12 cellular contexts compared by ENCODE assay signal in genomic region chr15:76988874-76989780, GRCh38. TPM values are rescaled to one million over a fixed set of nuclear protein-coding genes. Genes with fewer than 3 reads are reported as not detected.
A peak's percentile ranks its signal among the peaks of the same experiment; 100 is the strongest.
DNase-seq lines count a peak whose midpoint lies in the region; ATAC-seq and TF ChIP-seq lines count a peak whose summit lies in the region.
"Had no signal": no experiment of that assay in that cellular context is flagged by ENCODE, and none has a peak within 500 bp of the region (broad histone marks: within the 10 kb centered on the region; RNA-seq: fewer than 3 reads in every experiment).

No MANE protein-coding gene starts in this region.

- 73 to 82% (median 80%) methylated on average over 12 of the region's 12 CpGs for WGBS in psoas muscle, 3 donors

- H3K27me3 Mint-ChIP-seq in central memory CD8-positive, alpha-beta T cell = no peaks in the 10 kb centered on the region

- no peaks in the 10 kb centered on the region for H3K27me3 ChIP-seq in psoas muscle (ENCODE audit: insufficient read depth in 3 of 3, low read length in 2 of 3)

- intact Hi-C loops in psoas muscle (cut with DNase I) = no loop called here

- H3K27ac ChIP-seq in psoas muscle = no peak overlapping the region
- H3K27ac ChIP-seq: epithelial cell of prostate had no signal

- H3K4me1 ChIP-seq in psoas muscle = no peaks in the 10 kb centered on the region

- H3K4me3 ChIP-seq in psoas muscle = no peak overlapping the region

- ATAC-seq in GM18868 (IDR thresholded peaks at IDR 0.05; ENCODE audit: unreplicated experiment) (peak; percentile 7), HG03135 (IDR thresholded peaks at IDR 0.05; ENCODE audit: unreplicated experiment) (peak; percentile 19), psoas muscle (peak in 3 of 4 donors; percentile 10 to 15 (median 13)), HG02970 (IDR thresholded peaks at IDR 0.05; ENCODE audit: low FRiP score, unreplicated experiment) (no peak), GM18873 (IDR thresholded peaks at IDR 0.05; ENCODE audit: low FRiP score, unreplicated experiment) (no peak), GM19023 (IDR thresholded peaks at IDR 0.05; ENCODE audit: unreplicated experiment) (no peak)
- ATAC-seq in central memory CD8-positive, alpha-beta T cell (replicated peaks; ENCODE audit: extremely low read depth, poor library complexity, severe bottlenecking) = no peak

- H3K9me3 Mint-ChIP-seq in central memory CD8-positive, alpha-beta T cell = no peaks in the 10 kb centered on the region

- no peak for DNase-seq in central memory CD8-positive, alpha-beta T cell (ENCODE audit: low spot score in 2 of 2)
- no peak for DNase-seq in psoas muscle
- no peak for DNase-seq in NCI-H187 treated with DMSO at 0.1 percent for 48 hours (lab: John Stamatoyannopoulos, UW)
- DNase-seq: activated effector memory CD4-positive, alpha-beta T cell treated with Interleukin-2 at 50 U/mL for 16 hours; mammary epithelial cell; SHP77 treated with DMSO at 0.1 percent for 48 hours had no signal

- peak overlapping the region; percentile 40 for H3K4me3 Mint-ChIP-seq in central memory CD8-positive, alpha-beta T cell

- peaks cover 49% of the 10 kb centered on the region for H3K4me1 Mint-ChIP-seq in central memory CD8-positive, alpha-beta T cell

- TF ChIP-seq CTCF in psoas muscle (IDR thresholded peaks at IDR 0.05) = no peak

- H3K9me3 ChIP-seq in psoas muscle = no peaks in the 10 kb centered on the region

- H3K36me3 ChIP-seq in psoas muscle (ENCODE audit: insufficient read depth in 1 of 2, low read depth in 1 of 2) = no peaks in the 10 kb centered on the region

- peaks cover 3% of the 10 kb centered on the region for H3K36me3 Mint-ChIP-seq in central memory CD8-positive, alpha-beta T cell (ENCODE audit: insufficient read depth)

- H3K27ac Mint-ChIP-seq in central memory CD8-positive, alpha-beta T cell (ENCODE audit: low read depth) = peak overlapping the region; percentile 75

RNA-seq across cellular contexts. Expression of gene PSTPIP1, which starts 5.8 kb away (rescaled TPM):
- total RNA-seq in psoas muscle = 1 to 10 TPM in 3 of 4 donors, under 1 TPM in 1; 0.97 to 2.2 (median 2.0) TPM
- 1 to 10 TPM; 1.0 to 1.3 (median 1.2) TPM for polyA plus RNA-seq in psoas muscle

RNA-seq across cellular contexts. Expression of gene RCN2, which starts 57.6 kb away (rescaled TPM):
- 10 to 100 TPM; 16.6 to 28.8 (median 24.7) TPM for total RNA-seq in psoas muscle
- 10 to 100 TPM; 19.0 to 30.1 (median 22.2) TPM for polyA plus RNA-seq in psoas muscle

Comparison
In these comparisons a context has a peak if more than half of its experiments do, and no peak if none do; other contexts are left out.
1. ATAC-seq: peak in GM18868 (single experiment), HG03135 (single experiment) and psoas muscle (3 of 4); none in central memory CD8-positive, alpha-beta T cell (single experiment), HG02970 (single experiment), GM18873 (single experiment) and GM19023 (single experiment).